ENCODE assay signal across 7 cellular contexts in the genomic region with DNA sequence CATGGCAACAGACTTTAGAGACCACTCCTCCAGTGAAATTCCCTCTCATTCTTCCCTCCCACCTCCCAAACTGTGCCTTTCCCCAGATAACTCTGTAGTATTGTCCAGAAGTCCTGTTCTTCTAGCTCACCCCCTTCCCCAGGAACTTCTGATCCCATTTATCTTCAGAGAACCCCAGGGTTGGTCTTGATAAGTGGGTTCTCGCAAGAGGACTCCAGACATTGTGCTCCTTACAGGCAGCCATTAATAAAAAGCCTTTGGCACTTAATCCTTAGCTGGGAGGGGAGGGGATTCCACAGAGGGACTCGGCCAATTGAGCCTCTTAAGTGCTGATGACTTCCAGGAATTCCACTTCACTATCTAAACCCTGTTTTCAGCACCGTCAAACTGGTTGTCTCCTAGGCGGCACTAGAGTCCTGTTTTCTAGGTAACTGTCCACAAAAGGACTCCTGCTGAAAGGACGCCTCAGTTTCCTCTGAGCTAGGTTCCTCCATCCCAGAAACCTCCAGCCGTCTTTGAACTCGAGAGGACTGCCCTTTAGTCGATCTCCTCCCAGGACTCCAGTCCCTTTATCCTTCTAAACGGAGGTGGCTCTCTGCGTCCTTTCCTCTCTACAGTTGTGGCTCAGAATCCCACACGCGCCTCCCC. TPM values are rescaled to one million over a fixed set of nuclear protein-coding genes. Genes with fewer than 3 reads are reported as not detected.
DNase-seq lines count a peak whose midpoint lies in the region; ATAC-seq, FAIRE-seq and TF ChIP-seq lines count a peak whose summit lies in the region.

No MANE protein-coding gene starts in this region.

- no peak overlapping the region for H2AK5ac ChIP-seq in H1 (ENCODE audit: low read depth, low read length)

- 9% methylated on average over 12 of the region's 12 CpGs; no CpG with 5 or more reads in 1 of the 2 experiments for WGBS in H1 (ENCODE audit: extremely low coverage in 1 of 2, insufficient coverage in 1 of 2, insufficient read length in 1 of 2, insufficient replicate concordance in 2 of 2, low coverage in 1 of 2, low lambda C conversion rate in 2 of 2, missing lambda C conversion rate in 1 of 2), 2 experiments

- no peak for ATAC-seq in HG03280 (IDR thresholded peaks at IDR 0.05; ENCODE audit: unreplicated experiment)
- ATAC-seq in HG02642 (IDR thresholded peaks at IDR 0.05; ENCODE audit: poor library complexity, unreplicated experiment): no peak

- H4K8ac ChIP-seq in H1 (ENCODE audit: extremely low read depth, insufficient read depth, low read length): no peak overlapping the region

- H3K18ac ChIP-seq in H1 (ENCODE audit: extremely low read depth, low read length): peak overlapping the region; percentile 60; the same call in 1 of the 2 replicates

- peaks cover 88% of the 10 kb centered on the region for H3K27me3 Mint-ChIP-seq in neural crest cell (ENCODE audit: low read depth)

- H3K9ac ChIP-seq in NT2/D1 (ENCODE audit: insufficient read length, low read depth) (peak overlapping the region; percentile 61), H1 (replicated peaks in 1 of 4; ENCODE audit: extremely low read depth in 1 of 4, low read depth in 3 of 4, low read length in 3 of 4) (0 out of 7 replicates have a peak overlapping the region, but pooled peaks of 1 of the 4 experiments have one; percentile 3)

- no peak overlapping the region for H2BK15ac ChIP-seq in H1 (ENCODE audit: low read length)

- no peak overlapping the region for H3K27ac Mint-ChIP-seq in neural crest cell (ENCODE audit: unreplicated experiment)

- H3K23me2 ChIP-seq in H1 (ENCODE audit: low read depth, low read length): peaks cover 24% of the 10 kb centered on the region; the same call in 1 of the 2 replicates

- H3K4ac ChIP-seq in H1 (replicated peaks; ENCODE audit: insufficient read length, low read depth, low read length): no peak overlapping the region

- peaks cover 7 to 12% of the 10 kb centered on the region in 2 experiments for H4K20me1 ChIP-seq in H1 (replicated peaks in 1 of 2; ENCODE audit: control insufficient read depth in 1 of 2, insufficient read depth in 2 of 2, low read length in 2 of 2)

- H3K23ac ChIP-seq in H1 (ENCODE audit: insufficient read length): no peak overlapping the region

- no peak overlapping the region for H2BK12ac ChIP-seq in H1 (ENCODE audit: low read depth, low read length)

- TF ChIP-seq POLR2A in H1 (IDR thresholded peaks at IDR 0.05; ENCODE audit: control extremely low read depth in 1 of 2, low read depth in 2 of 2, low read length in 2 of 2): no peak

- TF ChIP-seq CTCF in GM12875 (IDR thresholded peaks at IDR 0.05; ENCODE audit: borderline replicate concordance, insufficient read depth, low read depth, low read length) (no peak), H1 (IDR thresholded peaks at IDR 0.05; ENCODE audit: control extremely low read depth in 1 of 3, insufficient read depth in 1 of 3, low read depth in 1 of 3, low read length in 3 of 3) (no peak), neural crest cell (conservative IDR thresholded peaks at IDR 0.05) (no peak)

- H2BK5ac ChIP-seq in H1 (ENCODE audit: low read depth, low read length): peak overlapping the region; percentile 71; the same call in 1 of the 2 replicates

- H3K27me3 ChIP-seq in NT2/D1 (ENCODE audit: insufficient read depth, insufficient read length) (peaks cover 37% of the 10 kb centered on the region), H1 (replicated peaks in 1 of 4; ENCODE audit: control insufficient read depth in 3 of 4, extremely low read depth in 1 of 4, insufficient read depth in 3 of 4, low read length in 3 of 4) (peaks cover 13 to 54% (median 49%) of the 10 kb centered on the region in 4 experiments)

- DNase-seq in NT2/D1 (ENCODE audit: low read depth, low spot score) (no peak), H1 (ENCODE audit: low read depth in 1 of 2, low spot score in 2 of 2) (no peak), neural crest cell (ENCODE audit: low read depth, low spot score) (no peak)
- DNase-seq in NK-92 treated with Interleukin-12 subunit alpha and Interleukin-12 subunit beta, amount 100 ng/mL, for 24 hours (lab: John Stamatoyannopoulos, UW): no peak

- no peak for TF ChIP-seq RAD21 in H1 (IDR thresholded peaks at IDR 0.05 in 1 of 2, conservative IDR thresholded peaks at IDR 0.05 in 1 of 2; ENCODE audit: low read depth in 2 of 2, low read length in 2 of 2)

- H2BK120ac ChIP-seq in H1 (replicated peaks; ENCODE audit: low read depth, low read length): no peak overlapping the region

- H3K4me1 Mint-ChIP-seq in neural crest cell: peaks cover 45% of the 10 kb centered on the region

- H2BK20ac ChIP-seq in H1 (ENCODE audit: low read length): no peak overlapping the region

- H4K91ac ChIP-seq in H1 (replicated peaks; ENCODE audit: insufficient read length, low read length): no peak overlapping the region

- no peak for FAIRE-seq in H1 (lab: Jason Lieb, UNC)

- CTCF ChIA-PET in H1 (lab: Charles Lee; ENCODE audit: partially characterized antibody): interaction anchor here (0.7 to 11.3 kb wide), 34 partner anchors 9 to 148 kb away, joined by 3 to 100 read pairs (median 6); no protein-coding TSS in a partner anchor

- peaks cover 4% of the 10 kb centered on the region for H3K36me3 Mint-ChIP-seq in neural crest cell (ENCODE audit: low read depth)

- no peak overlapping the region for H3K14ac ChIP-seq in H1 (ENCODE audit: insufficient read length)

- no peak overlapping the region for H2AFZ ChIP-seq in H1 (ENCODE audit: low read length)

- H3K4me3 ChIP-seq in GM12875 (ENCODE audit: low read depth, low read length) (peak overlapping the region; percentile 51), NT2/D1 (ENCODE audit: insufficient read length, low read depth) (peak overlapping the region; percentile 24), H1 (ENCODE audit: extremely low read depth in 1 of 4, insufficient read depth in 2 of 4, low read depth in 3 of 4, low read length in 4 of 4) (peak overlapping the region; percentile 10 to 65 (median 17); a peak in 6 of 8 replicates)

- peak overlapping the region; percentile 68 for H3K4me3 Mint-ChIP-seq in neural crest cell

- H3K56ac ChIP-seq in H1 (replicated peaks; ENCODE audit: insufficient read length, low read depth, low read length): no peak overlapping the region

- no peaks in the 10 kb centered on the region for H3K9me3 ChIP-seq in NT2/D1 (ENCODE audit: insufficient read depth, low read length)
- H3K9me3 ChIP-seq in H1 (ENCODE audit: insufficient read depth in 2 of 2, low read depth in 1 of 2, low read length in 1 of 2): no peaks in the 10 kb centered on the region

- H3K27ac ChIP-seq in H1 (ENCODE audit: low read depth, low read length): no peak overlapping the region

- no peaks in the 10 kb centered on the region for H3K9me3 Mint-ChIP-seq in neural crest cell

- no peaks in the 10 kb centered on the region for H3K79me2 ChIP-seq in H1 (ENCODE audit: control insufficient read depth in 1 of 2, insufficient read depth in 2 of 2, low read length in 2 of 2)

- H3K79me1 ChIP-seq in H1 (ENCODE audit: low read depth, low read length): 0 out of 2 replicates have a peak, but pooled peaks cover 2% of the 10 kb centered on the region

- H4K5ac ChIP-seq in H1 (ENCODE audit: insufficient read length, low read depth, low read length): peak overlapping the region; percentile 0

- no peaks in the 10 kb centered on the region for H3K36me3 ChIP-seq in NT2/D1 (ENCODE audit: insufficient read depth, insufficient read length, low read length)
- no peaks in the 10 kb centered on the region; a peak in 1 of 8 replicates for H3K36me3 ChIP-seq in H1 (ENCODE audit: control insufficient read depth in 2 of 4, insufficient read depth in 4 of 4, low read length in 3 of 4)

- no peak for TF ChIP-seq EP300 in H1 (IDR thresholded peaks at IDR 0.05; ENCODE audit: borderline replicate concordance in 1 of 2, low read depth in 2 of 2, low read length in 2 of 2)

- H3K4me2 ChIP-seq in H1 (ENCODE audit: insufficient read depth in 1 of 2, low read depth in 2 of 2, low read length in 2 of 2): peak overlapping the region; percentile 75 to 84

- peaks cover 7% of the 10 kb centered on the region for H3K4me1 ChIP-seq in NT2/D1 (ENCODE audit: insufficient read depth, insufficient read length)
- H3K4me1 ChIP-seq in H1 (replicated peaks in 1 of 4; ENCODE audit: control insufficient read depth in 3 of 4, insufficient read depth in 4 of 4, low read length in 3 of 4): peaks cover 9 to 43% (median 27%) of the 10 kb centered on the region in 4 experiments

- POLR2A ChIA-PET in H1 (lab: Charles Lee; ENCODE audit: partially characterized antibody): interaction anchor here (0.6 to 4.4 kb wide), 10 partner anchors 9 to 586 kb away, joined by 3 to 30 read pairs (median 4); a partner anchor contains a TSS

TF ChIP-seq in H1, 55 proteins besides CTCF, POLR2A, EP300 and RAD21 (continues in another document):
- TF ChIP-seq BACH1 (IDR thresholded peaks at IDR 0.05; ENCODE audit: low read length) (no peak), YY1 (IDR thresholded peaks at IDR 0.05; ENCODE audit: low read depth, low read length) (peak; percentile 73), SP2 (IDR thresholded peaks at IDR 0.05; ENCODE audit: low read length) (no peak), BRCA1 (IDR thresholded peaks at IDR 0.05; ENCODE audit: low read depth, low read length) (no peak), CHD1 (IDR thresholded peaks at IDR 0.05; ENCODE audit: low read depth, low read length) (no peak), RXRA (IDR thresholded peaks at IDR 0.05; ENCODE audit: insufficient read depth, low read depth, low read length) (no peak), NRF1 (IDR thresholded peaks at IDR 0.05; ENCODE audit: low read depth, low read length) (no peak)

RNA-seq across cellular contexts. Expression of a gene that starts 2.0 kb away (rescaled TPM):
- total RNA-seq in H1 (2021; fragmentation: NEBNext Ultra II Directional; extraction: Animal tissue kit (Norgen Biotek cat#: 25700)): 75.3 and 77.1 TPM in 2 replicates
- polyA plus RNA-seq in H1 (2011; rRNA removed): 54.5 and 111 TPM in 2 replicates
- polyA plus RNA-seq in H1 (2011; cell fraction: cytosol; rRNA removed): 68.6 TPM
- 270 TPM for polyA plus RNA-seq in H1 (2011; cell fraction: nucleus; rRNA removed)
- polyA plus RNA-seq in H1 (2012, experiment 1 of 2): 51.9 to 154 TPM (median 115 TPM) in 4 replicates
- 94.0 TPM for polyA plus RNA-seq in H1 (2012, experiment 2 of 2)
- polyA plus RNA-seq in H1 (2013, experiment 1 of 2): 67.1 TPM
- 56.9 TPM for polyA plus RNA-seq in H1 (2013, experiment 2 of 2)
- polyA minus RNA-seq in H1 (2011; rRNA and poly(A)+ RNA removed): 21.2 and 23.9 TPM in 2 replicates
- polyA minus RNA-seq in H1 (2011; cell fraction: cytosol; rRNA and poly(A)+ RNA removed): 61.7 TPM
- polyA minus RNA-seq in H1 (2011; cell fraction: nucleus; rRNA and poly(A)+ RNA removed): 58.2 TPM
- total RNA-seq in neural crest cell: 125 TPM in 2 replicates

RNA-seq across cellular contexts. Expression of a gene that starts 26.5 kb away (rescaled TPM):
- total RNA-seq in H1 (2021; fragmentation: NEBNext Ultra II Directional; extraction: Animal tissue kit (Norgen Biotek cat#: 25700)): 72.8 and 74.6 TPM in 2 replicates
- polyA plus RNA-seq in H1 (2011; rRNA removed): 98.8 and 158 TPM in 2 replicates
- 81.1 TPM for polyA plus RNA-seq in H1 (2011; cell fraction: cytosol; rRNA removed)
- polyA plus RNA-seq in H1 (2011; cell fraction: nucleus; rRNA removed): 207 TPM
- 79.8 to 106 TPM (median 102 TPM) in 4 replicates for polyA plus RNA-seq in H1 (2012, experiment 1 of 2)
- 95.8 TPM for polyA plus RNA-seq in H1 (2012, experiment 2 of 2)
- polyA plus RNA-seq in H1 (2013, experiment 1 of 2): 79.2 TPM
- polyA plus RNA-seq in H1 (2013, experiment 2 of 2): 73.3 TPM
- 44.1 and 59.2 TPM in 2 replicates for polyA minus RNA-seq in H1 (2011; rRNA and poly(A)+ RNA removed)
- polyA minus RNA-seq in H1 (2011; cell fraction: cytosol; rRNA and poly(A)+ RNA removed): 83.1 TPM
- 68.1 TPM for polyA minus RNA-seq in H1 (2011; cell fraction: nucleus; rRNA and poly(A)+ RNA removed)
- 72.0 and 76.3 TPM in 2 replicates for total RNA-seq in neural crest cell
